3 cellular contexts compared by ENCODE assay signal in the genomic region with DNA sequence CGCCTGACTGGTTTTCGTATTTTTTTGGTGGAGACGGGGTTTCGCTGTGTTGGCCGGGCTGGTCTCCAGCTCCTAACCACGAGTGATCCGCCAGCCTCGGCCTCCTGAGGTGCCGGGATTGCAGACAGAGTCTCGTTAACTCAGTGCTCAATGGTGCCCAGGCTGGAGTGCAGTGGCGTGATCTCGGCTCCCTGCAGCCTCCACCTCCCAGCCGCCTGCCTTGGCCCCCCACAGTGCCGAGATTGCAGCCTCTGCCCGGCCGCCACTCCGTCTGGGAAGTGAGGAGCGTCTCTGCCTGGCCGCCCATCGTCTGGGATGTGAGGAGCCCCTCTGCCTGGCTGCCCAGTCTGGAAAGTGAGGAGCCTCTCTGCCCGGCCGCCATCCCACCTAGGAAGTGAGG. TPM values are rescaled to one million over a fixed set of nuclear protein-coding genes. Genes with fewer than 3 reads are reported as not detected.
"Had no signal": no experiment of that assay in that cellular context is flagged by ENCODE, and none has a peak within 500 bp of the region (broad histone marks: within the 10 kb centered on the region; RNA-seq: fewer than 3 reads in every experiment).

No MANE protein-coding gene starts in this region.

RNA-seq across cellular contexts. Expression of a gene that starts 8.5 kb away (rescaled TPM):
- total RNA-seq: GM23248, H7, IMR-90 had no signal
